ENCODE assay signal across 1 cellular context in genomic region chr1:40257688-40258444, GRCh38.
TF ChIP-seq lines count a peak whose summit lies in the region.

Gene ZMPSTE24 (plus strand): TSS chr1:40258236. CDS start chr1:40258272, 36 bp downstream.

TF ChIP-seq in GM23338, 12 proteins besides CTCF, POLR2A, EP300 and RAD21:
- TF ChIP-seq CREB1 (CRISPR knock-in tag; IDR thresholded peaks at IDR 0.05; ENCODE audit: low read depth) (peak; percentile 83), POLR2AphosphoS5 (IDR thresholded peaks at IDR 0.05; ENCODE audit: low read depth) (peak; percentile 91), ETS1 (IDR thresholded peaks at IDR 0.05) (peak; percentile 78; the same call in 1 of the 2 replicates), JUNB (IDR thresholded peaks at IDR 0.05; ENCODE audit: unreplicated experiment) (no peak), STAT1 (IDR thresholded peaks at IDR 0.05; ENCODE audit: unreplicated experiment) (no peak)
- TF ChIP-seq, protein P1, sequence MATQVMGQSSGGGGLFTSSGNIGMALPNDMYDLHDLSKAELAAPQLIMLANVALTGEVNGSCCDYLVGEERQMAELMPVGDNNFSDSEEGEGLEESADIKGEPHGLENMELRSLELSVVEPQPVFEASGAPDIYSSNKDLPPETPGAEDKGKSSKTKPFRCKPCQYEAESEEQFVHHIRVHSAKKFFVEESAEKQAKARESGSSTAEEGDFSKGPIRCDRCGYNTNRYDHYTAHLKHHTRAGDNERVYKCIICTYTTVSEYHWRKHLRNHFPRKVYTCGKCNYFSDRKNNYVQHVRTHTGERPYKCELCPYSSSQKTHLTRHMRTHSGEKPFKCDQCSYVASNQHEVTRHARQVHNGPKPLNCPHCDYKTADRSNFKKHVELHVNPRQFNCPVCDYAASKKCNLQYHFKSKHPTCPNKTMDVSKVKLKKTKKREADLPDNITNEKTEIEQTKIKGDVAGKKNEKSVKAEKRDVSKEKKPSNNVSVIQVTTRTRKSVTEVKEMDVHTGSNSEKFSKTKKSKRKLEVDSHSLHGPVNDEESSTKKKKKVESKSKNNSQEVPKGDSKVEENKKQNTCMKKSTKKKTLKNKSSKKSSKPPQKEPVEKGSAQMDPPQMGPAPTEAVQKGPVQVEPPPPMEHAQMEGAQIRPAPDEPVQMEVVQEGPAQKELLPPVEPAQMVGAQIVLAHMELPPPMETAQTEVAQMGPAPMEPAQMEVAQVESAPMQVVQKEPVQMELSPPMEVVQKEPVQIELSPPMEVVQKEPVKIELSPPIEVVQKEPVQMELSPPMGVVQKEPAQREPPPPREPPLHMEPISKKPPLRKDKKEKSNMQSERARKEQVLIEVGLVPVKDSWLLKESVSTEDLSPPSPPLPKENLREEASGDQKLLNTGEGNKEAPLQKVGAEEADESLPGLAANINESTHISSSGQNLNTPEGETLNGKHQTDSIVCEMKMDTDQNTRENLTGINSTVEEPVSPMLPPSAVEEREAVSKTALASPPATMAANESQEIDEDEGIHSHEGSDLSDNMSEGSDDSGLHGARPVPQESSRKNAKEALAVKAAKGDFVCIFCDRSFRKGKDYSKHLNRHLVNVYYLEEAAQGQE (IDR thresholded peaks at IDR 0.05; ENCODE audit: unreplicated experiment) = peak; percentile 9
- TF ChIP-seq, protein P2, sequence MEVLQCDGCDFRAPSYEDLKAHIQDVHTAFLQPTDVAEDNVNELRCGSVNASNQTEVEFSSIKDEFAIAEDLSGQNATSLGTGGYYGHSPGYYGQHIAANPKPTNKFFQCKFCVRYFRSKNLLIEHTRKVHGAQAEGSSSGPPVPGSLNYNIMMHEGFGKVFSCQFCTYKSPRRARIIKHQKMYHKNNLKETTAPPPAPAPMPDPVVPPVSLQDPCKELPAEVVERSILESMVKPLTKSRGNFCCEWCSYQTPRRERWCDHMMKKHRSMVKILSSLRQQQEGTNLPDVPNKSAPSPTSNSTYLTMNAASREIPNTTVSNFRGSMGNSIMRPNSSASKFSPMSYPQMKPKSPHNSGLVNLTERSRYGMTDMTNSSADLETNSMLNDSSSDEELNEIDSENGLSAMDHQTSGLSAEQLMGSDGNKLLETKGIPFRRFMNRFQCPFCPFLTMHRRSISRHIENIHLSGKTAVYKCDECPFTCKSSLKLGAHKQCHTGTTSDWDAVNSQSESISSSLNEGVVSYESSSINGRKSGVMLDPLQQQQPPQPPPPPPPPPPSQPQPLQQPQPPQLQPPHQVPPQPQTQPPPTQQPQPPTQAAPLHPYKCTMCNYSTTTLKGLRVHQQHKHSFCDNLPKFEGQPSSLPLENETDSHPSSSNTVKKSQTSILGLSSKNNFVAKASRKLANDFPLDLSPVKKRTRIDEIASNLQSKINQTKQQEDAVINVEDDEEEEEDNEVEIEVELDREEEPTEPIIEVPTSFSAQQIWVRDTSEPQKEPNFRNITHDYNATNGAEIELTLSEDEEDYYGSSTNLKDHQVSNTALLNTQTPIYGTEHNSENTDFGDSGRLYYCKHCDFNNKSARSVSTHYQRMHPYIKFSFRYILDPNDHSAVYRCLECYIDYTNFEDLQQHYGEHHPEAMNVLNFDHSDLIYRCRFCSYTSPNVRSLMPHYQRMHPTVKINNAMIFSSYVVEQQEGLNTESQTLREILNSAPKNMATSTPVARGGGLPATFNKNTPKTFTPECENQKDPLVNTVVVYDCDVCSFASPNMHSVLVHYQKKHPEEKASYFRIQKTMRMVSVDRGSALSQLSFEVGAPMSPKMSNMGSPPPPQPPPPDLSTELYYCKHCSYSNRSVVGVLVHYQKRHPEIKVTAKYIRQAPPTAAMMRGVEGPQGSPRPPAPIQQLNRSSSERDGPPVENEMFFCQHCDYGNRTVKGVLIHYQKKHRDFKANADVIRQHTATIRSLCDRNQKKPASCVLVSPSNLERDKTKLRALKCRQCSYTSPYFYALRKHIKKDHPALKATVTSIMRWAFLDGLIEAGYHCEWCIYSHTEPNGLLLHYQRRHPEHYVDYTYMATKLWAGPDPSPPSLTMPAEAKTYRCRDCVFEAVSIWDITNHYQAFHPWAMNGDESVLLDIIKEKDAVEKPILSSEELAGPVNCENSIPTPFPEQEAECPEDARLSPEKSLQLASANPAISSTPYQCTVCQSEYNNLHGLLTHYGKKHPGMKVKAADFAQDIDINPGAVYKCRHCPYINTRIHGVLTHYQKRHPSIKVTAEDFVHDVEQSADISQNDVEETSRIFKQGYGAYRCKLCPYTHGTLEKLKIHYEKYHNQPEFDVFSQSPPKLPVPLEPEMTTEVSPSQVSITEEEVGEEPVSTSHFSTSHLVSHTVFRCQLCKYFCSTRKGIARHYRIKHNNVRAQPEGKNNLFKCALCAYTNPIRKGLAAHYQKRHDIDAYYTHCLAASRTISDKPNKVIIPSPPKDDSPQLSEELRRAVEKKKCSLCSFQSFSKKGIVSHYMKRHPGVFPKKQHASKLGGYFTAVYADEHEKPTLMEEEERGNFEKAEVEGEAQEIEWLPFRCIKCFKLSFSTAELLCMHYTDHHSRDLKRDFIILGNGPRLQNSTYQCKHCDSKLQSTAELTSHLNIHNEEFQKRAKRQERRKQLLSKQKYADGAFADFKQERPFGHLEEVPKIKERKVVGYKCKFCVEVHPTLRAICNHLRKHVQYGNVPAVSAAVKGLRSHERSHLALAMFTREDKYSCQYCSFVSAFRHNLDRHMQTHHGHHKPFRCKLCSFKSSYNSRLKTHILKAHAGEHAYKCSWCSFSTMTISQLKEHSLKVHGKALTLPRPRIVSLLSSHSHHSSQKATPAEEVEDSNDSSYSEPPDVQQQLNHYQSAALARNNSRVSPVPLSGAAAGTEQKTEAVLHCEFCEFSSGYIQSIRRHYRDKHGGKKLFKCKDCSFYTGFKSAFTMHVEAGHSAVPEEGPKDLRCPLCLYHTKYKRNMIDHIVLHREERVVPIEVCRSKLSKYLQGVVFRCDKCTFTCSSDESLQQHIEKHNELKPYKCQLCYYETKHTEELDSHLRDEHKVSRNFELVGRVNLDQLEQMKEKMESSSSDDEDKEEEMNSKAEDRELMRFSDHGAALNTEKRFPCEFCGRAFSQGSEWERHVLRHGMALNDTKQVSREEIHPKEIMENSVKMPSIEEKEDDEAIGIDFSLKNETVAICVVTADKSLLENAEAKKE (CRISPR knock-in tag; IDR thresholded peaks at IDR 0.05) = no peak
